Comparison of ENCODE assay signal across 8 cellular contexts in the genomic region with DNA sequence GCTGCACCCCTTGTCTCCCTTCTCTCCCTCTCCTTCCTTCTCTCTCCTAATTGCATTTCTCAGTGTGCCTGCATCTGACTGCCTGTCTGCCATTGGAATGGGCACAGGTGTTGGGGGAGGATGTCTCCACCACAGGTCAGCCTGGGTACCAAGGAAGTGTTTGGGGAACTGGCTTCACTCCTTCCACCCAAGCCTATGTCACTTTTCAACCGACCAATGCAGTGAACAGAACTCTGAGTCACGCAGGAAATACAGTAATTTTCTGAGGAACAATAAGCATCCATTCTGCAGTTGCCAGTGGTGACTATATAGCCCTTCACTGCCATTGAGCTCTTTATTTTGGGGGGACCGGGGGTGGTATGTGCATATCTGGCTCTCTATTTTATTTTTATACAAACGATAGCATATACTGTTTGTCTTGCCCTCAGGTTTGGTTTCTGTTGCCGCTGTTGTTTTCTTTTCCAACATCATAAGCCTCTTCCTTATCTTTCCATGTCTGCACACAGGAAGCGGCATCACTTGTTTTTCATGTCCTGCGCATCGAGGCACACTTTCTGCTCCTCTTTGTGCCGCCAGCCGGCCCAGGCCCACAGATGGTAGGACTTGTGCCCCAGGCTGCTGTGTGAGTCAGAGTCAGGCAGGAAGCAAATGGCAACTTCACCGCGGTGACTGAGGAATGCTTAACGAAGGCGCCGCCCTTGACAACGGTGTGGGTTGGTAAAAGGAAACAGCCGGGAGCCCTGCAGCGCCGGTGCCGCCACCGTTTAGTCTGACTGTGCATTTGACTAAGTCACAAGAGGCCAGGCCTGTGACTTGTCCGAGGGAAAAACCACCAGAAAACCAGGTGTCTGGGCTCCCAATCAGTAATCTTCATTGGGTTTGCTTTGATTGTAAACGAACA. TPM values are rescaled to one million over a fixed set of nuclear protein-coding genes. Genes with fewer than 3 reads are reported as not detected.
DNase-seq lines count a peak whose midpoint lies in the region; ATAC-seq and TF ChIP-seq lines count a peak whose summit lies in the region.

No MANE protein-coding gene starts in this region.

- no peak overlapping the region for H3K4ac ChIP-seq in neuronal stem cell (ENCODE audit: low read length)

- no TSS peak for BruUV-seq in A673 (replicated peaks; lab: Mats Ljungman, UMichigan)

- no peak overlapping the region for H4K91ac ChIP-seq in neuronal stem cell (ENCODE audit: low read depth, low read length, poor library complexity)

- no CpG with 5 or more reads among the region's 23 CpGs for WGBS in neuronal stem cell (ENCODE audit: extremely low coverage in 2 of 2, insufficient read length in 2 of 2, insufficient replicate concordance in 1 of 2), 2 donors

- CTCF ChIA-PET in A673 (lab: Charles Lee): no interaction called here

- peaks cover 6% of the 10 kb centered on the region for H3K4me1 ChIP-seq in A673 (ENCODE audit: insufficient read depth, low read length, poor library complexity, severe bottlenecking)
- H3K4me1 ChIP-seq in RWPE2 (ENCODE audit: insufficient read depth, poor library complexity, severe bottlenecking): peaks cover 28% of the 10 kb centered on the region
- peaks cover 7 to 19% of the 10 kb centered on the region in 2 donors for H3K4me1 ChIP-seq in neuronal stem cell (ENCODE audit: control insufficient read depth in 2 of 2, insufficient read depth in 1 of 2, low read depth in 1 of 2, low read length in 2 of 2)

- no peak overlapping the region for H2BK5ac ChIP-seq in neuronal stem cell (ENCODE audit: low read length)

- H4K8ac ChIP-seq in neuronal stem cell (ENCODE audit: low read depth, low read length): no peak overlapping the region

- no peak overlapping the region for H2BK15ac ChIP-seq in neuronal stem cell (ENCODE audit: low read length)

- H2AFZ ChIP-seq in neuronal stem cell (ENCODE audit: low read length): peak overlapping the region; percentile 90

- H3K4me2 ChIP-seq in neuronal stem cell (ENCODE audit: insufficient read depth, low read length, poor library complexity, severe bottlenecking): no peak overlapping the region

- no peak overlapping the region for H3K14ac ChIP-seq in neuronal stem cell (ENCODE audit: low read length)

- H3K79me1 ChIP-seq in neuronal stem cell (ENCODE audit: low read depth, low read length): no peaks in the 10 kb centered on the region

- no peak overlapping the region for H3K18ac ChIP-seq in neuronal stem cell (ENCODE audit: low read length)

- H3K4me3 ChIP-seq in A673 (ENCODE audit: low read depth, low read length, poor library complexity, severe bottlenecking): no peak overlapping the region
- H3K4me3 ChIP-seq in RWPE2 (ENCODE audit: severe bottlenecking): no peak overlapping the region
- no peak overlapping the region for H3K4me3 ChIP-seq in foreskin fibroblast (ENCODE audit: low read depth in 1 of 2, low read length in 2 of 2)
- H3K4me3 ChIP-seq in neuronal stem cell (ENCODE audit: low read length in 2 of 2): peak overlapping the region in 1 of 2 donors; percentile 24

- no peak for TF ChIP-seq CTCF in A673 (conservative IDR thresholded peaks at IDR 0.05; ENCODE audit: low read depth, low read length)
- TF ChIP-seq CTCF in RWPE2 (IDR thresholded peaks at IDR 0.05; ENCODE audit: poor library complexity, severe bottlenecking): no peak
- TF ChIP-seq CTCF in foreskin fibroblast (IDR thresholded peaks at IDR 0.05; ENCODE audit: low read depth, low read length): no peak

- H2AK5ac ChIP-seq in neuronal stem cell (ENCODE audit: low read depth, low read length): no peak overlapping the region

- H3K27ac ChIP-seq in A673 (ENCODE audit: low read depth, low read length, poor library complexity, severe bottlenecking): no peak overlapping the region
- H3K27ac ChIP-seq in RWPE2 (ENCODE audit: poor library complexity, severe bottlenecking): peak overlapping the region; percentile 93
- H3K27ac ChIP-seq in neuronal stem cell (replicated peaks; ENCODE audit: low read length): no peak overlapping the region

- no peak overlapping the region for H2BK12ac ChIP-seq in neuronal stem cell (ENCODE audit: low read length)

- no peak overlapping the region for H2BK120ac ChIP-seq in neuronal stem cell (ENCODE audit: low read depth, low read length)

- no peaks in the 10 kb centered on the region for H3K36me3 ChIP-seq in A673 (ENCODE audit: insufficient read depth, low read length, poor library complexity, severe bottlenecking)
- H3K36me3 ChIP-seq in RWPE2 (ENCODE audit: low read depth): no peaks in the 10 kb centered on the region
- H3K36me3 ChIP-seq in neuronal stem cell (replicated peaks in 1 of 2; ENCODE audit: control insufficient read depth in 2 of 2, insufficient read depth in 2 of 2, low read length in 2 of 2): no peaks in the 10 kb centered on the region

- ATAC-seq in GM19324 (IDR thresholded peaks at IDR 0.05; ENCODE audit: low FRiP score, unreplicated experiment): peak; percentile 69
- ATAC-seq in RWPE2 (ENCODE audit: low read depth): peak; percentile 99

- H3K27me3 ChIP-seq in A673 (replicated peaks; ENCODE audit: insufficient read depth, low read depth, low read length, poor library complexity) (no peaks in the 10 kb centered on the region), RWPE2 (ENCODE audit: insufficient read depth, poor library complexity, severe bottlenecking) (no peaks in the 10 kb centered on the region), neuronal stem cell (ENCODE audit: control insufficient read depth in 3 of 3, insufficient read depth in 3 of 3, low read depth in 1 of 3, low read length in 3 of 3) (peaks cover 0 to 3% (median 0%) of the 10 kb centered on the region in 3 experiments)

- no peaks in the 10 kb centered on the region for H3K9me3 ChIP-seq in A673 (ENCODE audit: low read depth, low read length, poor library complexity, severe bottlenecking)
- H3K9me3 ChIP-seq in RWPE2 (ENCODE audit: severe bottlenecking): no peaks in the 10 kb centered on the region
- peaks cover 0 to 3% of the 10 kb centered on the region in 2 donors for H3K9me3 ChIP-seq in neuronal stem cell (replicated peaks in 1 of 2; ENCODE audit: control insufficient read depth in 2 of 2, insufficient read depth in 1 of 2, low read depth in 1 of 2, low read length in 2 of 2)

- no peak overlapping the region for H3K23ac ChIP-seq in neuronal stem cell (ENCODE audit: low read depth, low read length, poor library complexity)

- intact Hi-C loops in A673 (cut with micrococcal nuclease; ENCODE audit: unreplicated experiment): no loop called here

- POLR2A ChIA-PET in A673 (lab: Charles Lee; ENCODE audit: low non-redundant PET): no interaction called here

- DNase-seq in A673 (ENCODE audit: low spot score) (peak; percentile 84), HuH-7.5 (ENCODE audit: low spot score) (peak; percentile 70), RWPE2 (ENCODE audit: low spot score) (peak; percentile 96), foreskin fibroblast (peak; percentile 95 to 97), neuronal stem cell (ENCODE audit: low spot score) (peak; percentile 57), stromal cell of bone marrow (ENCODE audit: low read depth) (peak; percentile 84)
- DNase-seq in activated effector memory CD4-positive, alpha-beta T cell treated with anti-CD3 and anti-CD28 coated beads, Interleukin-2, amount 50 U/mL, for 16 hours: peak; percentile 93

- no peak overlapping the region for H3K9ac ChIP-seq in neuronal stem cell (ENCODE audit: low read depth, low read length, poor library complexity)

RNA-seq across cellular contexts. Expression of a gene that starts 21.1 kb away (rescaled TPM):
- 0.13 and 0.70 TPM in 2 replicates for total RNA-seq in A673 (2021)
- 0.01 TPM for polyA plus RNA-seq in neuronal stem cell (2013, experiment 1 of 2)
- polyA plus RNA-seq in neuronal stem cell (2013, experiment 2 of 2): 0.01 TPM

RNA-seq across cellular contexts. Expression of a gene that starts 58.8 kb away (rescaled TPM):
- 6.1 and 7.2 TPM in 2 replicates for total RNA-seq in A673 (2021)
- 9.2 TPM for polyA plus RNA-seq in neuronal stem cell (2013, experiment 1 of 2)
- polyA plus RNA-seq in neuronal stem cell (2013, experiment 2 of 2): 9.1 TPM
